Comparison of ENCODE assay signal across 8 cellular contexts in the genomic region with DNA sequence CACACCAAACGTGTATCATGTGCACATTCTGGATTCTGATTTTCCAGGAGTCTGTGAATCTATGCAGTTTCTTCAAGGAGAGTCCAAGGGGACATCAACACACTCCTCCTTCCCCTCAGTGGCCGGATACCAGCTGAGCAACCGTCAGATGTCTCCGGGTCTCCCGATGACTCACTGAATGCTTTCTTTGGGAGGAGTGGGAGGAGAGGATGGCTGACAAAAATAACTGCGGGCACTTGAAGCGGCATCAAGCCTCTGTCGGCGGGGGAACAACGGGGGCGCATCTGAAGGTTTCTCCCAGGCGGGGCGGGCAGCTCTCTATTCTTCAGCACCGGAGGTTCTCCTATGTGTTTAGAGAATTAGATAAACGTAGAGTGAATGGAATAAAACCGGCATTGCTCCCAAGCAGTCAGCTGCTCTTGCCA. TPM values are rescaled to one million over a fixed set of nuclear protein-coding genes. Genes with fewer than 3 reads are reported as not detected.
DNase-seq lines count a peak whose midpoint lies in the region; ATAC-seq and TF ChIP-seq lines count a peak whose summit lies in the region.

No MANE protein-coding gene starts in this region.

- peak; percentile 33 for DNase-seq in NCI-H2171 treated with DMSO at 0.1 percent for 48 hours (lab: John Stamatoyannopoulos, UW)
- no peak for DNase-seq in NCI-H2171 (lab: John Stamatoyannopoulos, UW)
- peak; percentile 53 for DNase-seq in left cardiac atrium
- DNase-seq in superior temporal gyrus (ENCODE audit: extremely low spot score), result peak; percentile 76
- DNase-seq in activated CD4-positive, CD25-positive, alpha-beta regulatory T cell (lab: John Stamatoyannopoulos, UW), result no peak
- DNase-seq in stimulated activated CD4-positive, alpha-beta T cell treated with anti-CD3 and anti-CD28 coated beads, Interleukin-12 subunit alpha, Interleukin-12 subunit beta, amount 100 ng/mL, for 4 hours, result no peak

- ATAC-seq in SK-N-SH treated with all-trans-retinoic acid at 6 μM for 48 hours (peak; percentile 89), left cardiac atrium (peak; percentile 72 to 91), GM21529 (IDR thresholded peaks at IDR 0.05; ENCODE audit: unreplicated experiment) (no peak)

- intact Hi-C loops in left cardiac atrium (cut with DNase I), result no loop called here

TF ChIP-seq in SK-N-SH treated with all-trans-retinoic acid at 6 μM for 48 hours, 23 proteins besides CTCF, POLR2A, EP300 and RAD21:
- TF ChIP-seq, protein P1, sequence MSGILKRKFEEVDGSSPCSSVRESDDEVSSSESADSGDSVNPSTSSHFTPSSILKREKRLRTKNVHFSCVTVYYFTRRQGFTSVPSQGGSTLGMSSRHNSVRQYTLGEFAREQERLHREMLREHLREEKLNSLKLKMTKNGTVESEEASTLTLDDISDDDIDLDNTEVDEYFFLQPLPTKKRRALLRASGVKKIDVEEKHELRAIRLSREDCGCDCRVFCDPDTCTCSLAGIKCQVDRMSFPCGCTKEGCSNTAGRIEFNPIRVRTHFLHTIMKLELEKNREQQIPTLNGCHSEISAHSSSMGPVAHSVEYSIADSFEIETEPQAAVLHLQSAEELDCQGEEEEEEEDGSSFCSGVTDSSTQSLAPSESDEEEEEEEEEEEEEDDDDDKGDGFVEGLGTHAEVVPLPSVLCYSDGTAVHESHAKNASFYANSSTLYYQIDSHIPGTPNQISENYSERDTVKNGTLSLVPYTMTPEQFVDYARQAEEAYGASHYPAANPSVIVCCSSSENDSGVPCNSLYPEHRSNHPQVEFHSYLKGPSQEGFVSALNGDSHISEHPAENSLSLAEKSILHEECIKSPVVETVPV (CRISPR knock-in tag; IDR thresholded peaks at IDR 0.05), result no peak
- no peak for TF ChIP-seq OSR1 (CRISPR knock-in tag; IDR thresholded peaks at IDR 0.05)
- TF ChIP-seq, protein P2, sequence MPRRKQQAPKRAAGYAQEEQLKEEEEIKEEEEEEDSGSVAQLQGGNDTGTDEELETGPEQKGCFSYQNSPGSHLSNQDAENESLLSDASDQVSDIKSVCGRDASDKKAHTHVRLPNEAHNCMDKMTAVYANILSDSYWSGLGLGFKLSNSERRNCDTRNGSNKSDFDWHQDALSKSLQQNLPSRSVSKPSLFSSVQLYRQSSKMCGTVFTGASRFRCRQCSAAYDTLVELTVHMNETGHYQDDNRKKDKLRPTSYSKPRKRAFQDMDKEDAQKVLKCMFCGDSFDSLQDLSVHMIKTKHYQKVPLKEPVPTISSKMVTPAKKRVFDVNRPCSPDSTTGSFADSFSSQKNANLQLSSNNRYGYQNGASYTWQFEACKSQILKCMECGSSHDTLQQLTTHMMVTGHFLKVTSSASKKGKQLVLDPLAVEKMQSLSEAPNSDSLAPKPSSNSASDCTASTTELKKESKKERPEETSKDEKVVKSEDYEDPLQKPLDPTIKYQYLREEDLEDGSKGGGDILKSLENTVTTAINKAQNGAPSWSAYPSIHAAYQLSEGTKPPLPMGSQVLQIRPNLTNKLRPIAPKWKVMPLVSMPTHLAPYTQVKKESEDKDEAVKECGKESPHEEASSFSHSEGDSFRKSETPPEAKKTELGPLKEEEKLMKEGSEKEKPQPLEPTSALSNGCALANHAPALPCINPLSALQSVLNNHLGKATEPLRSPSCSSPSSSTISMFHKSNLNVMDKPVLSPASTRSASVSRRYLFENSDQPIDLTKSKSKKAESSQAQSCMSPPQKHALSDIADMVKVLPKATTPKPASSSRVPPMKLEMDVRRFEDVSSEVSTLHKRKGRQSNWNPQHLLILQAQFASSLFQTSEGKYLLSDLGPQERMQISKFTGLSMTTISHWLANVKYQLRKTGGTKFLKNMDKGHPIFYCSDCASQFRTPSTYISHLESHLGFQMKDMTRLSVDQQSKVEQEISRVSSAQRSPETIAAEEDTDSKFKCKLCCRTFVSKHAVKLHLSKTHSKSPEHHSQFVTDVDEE (CRISPR knock-in tag; IDR thresholded peaks at IDR 0.05), result no peak
- TF ChIP-seq ARNTL (CRISPR knock-in tag; IDR thresholded peaks at IDR 0.05; ENCODE audit: borderline replicate concordance, low read depth), result no peak
- TF ChIP-seq GLIS3 (CRISPR knock-in tag; IDR thresholded peaks at IDR 0.05), result no peak
- no peak for TF ChIP-seq TOX (CRISPR knock-in tag; IDR thresholded peaks at IDR 0.05; ENCODE audit: borderline replicate concordance)
- TF ChIP-seq TCF4 (CRISPR knock-in tag; IDR thresholded peaks at IDR 0.05; ENCODE audit: borderline replicate concordance), result no peak
- TF ChIP-seq ZFP30 (CRISPR knock-in tag; IDR thresholded peaks at IDR 0.05), result no peak
- TF ChIP-seq, protein P3, sequence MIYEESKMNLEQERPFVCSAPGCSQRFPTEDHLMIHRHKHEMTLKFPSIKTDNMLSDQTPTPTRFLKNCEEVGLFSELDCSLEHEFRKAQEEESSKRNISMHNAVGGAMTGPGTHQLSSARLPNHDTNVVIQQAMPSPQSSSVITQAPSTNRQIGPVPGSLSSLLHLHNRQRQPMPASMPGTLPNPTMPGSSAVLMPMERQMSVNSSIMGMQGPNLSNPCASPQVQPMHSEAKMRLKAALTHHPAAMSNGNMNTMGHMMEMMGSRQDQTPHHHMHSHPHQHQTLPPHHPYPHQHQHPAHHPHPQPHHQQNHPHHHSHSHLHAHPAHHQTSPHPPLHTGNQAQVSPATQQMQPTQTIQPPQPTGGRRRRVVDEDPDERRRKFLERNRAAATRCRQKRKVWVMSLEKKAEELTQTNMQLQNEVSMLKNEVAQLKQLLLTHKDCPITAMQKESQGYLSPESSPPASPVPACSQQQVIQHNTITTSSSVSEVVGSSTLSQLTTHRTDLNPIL (CRISPR knock-in tag; IDR thresholded peaks at IDR 0.05; ENCODE audit: low read depth), result no peak
- TF ChIP-seq, protein P4, sequence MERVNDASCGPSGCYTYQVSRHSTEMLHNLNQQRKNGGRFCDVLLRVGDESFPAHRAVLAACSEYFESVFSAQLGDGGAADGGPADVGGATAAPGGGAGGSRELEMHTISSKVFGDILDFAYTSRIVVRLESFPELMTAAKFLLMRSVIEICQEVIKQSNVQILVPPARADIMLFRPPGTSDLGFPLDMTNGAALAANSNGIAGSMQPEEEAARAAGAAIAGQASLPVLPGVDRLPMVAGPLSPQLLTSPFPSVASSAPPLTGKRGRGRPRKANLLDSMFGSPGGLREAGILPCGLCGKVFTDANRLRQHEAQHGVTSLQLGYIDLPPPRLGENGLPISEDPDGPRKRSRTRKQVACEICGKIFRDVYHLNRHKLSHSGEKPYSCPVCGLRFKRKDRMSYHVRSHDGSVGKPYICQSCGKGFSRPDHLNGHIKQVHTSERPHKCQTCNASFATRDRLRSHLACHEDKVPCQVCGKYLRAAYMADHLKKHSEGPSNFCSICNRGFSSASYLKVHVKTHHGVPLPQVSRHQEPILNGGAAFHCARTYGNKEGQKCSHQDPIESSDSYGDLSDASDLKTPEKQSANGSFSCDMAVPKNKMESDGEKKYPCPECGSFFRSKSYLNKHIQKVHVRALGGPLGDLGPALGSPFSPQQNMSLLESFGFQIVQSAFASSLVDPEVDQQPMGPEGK (CRISPR knock-in tag; IDR thresholded peaks at IDR 0.05; ENCODE audit: borderline replicate concordance), result no peak
- no peak for TF ChIP-seq ISL1 (CRISPR knock-in tag; IDR thresholded peaks at IDR 0.05)
- TF ChIP-seq ZNF8 (CRISPR knock-in tag; IDR thresholded peaks at IDR 0.05), result no peak
- no peak for TF ChIP-seq ZNF70 (CRISPR knock-in tag; IDR thresholded peaks at IDR 0.05)
- no peak for TF ChIP-seq BACH2 (CRISPR knock-in tag; IDR thresholded peaks at IDR 0.05; ENCODE audit: borderline replicate concordance)
- TF ChIP-seq ESRRG (CRISPR knock-in tag; IDR thresholded peaks at IDR 0.05), result no peak
TF ChIP-seq in SK-N-SH treated with all-trans-retinoic acid at 6 μM for 48 hours: peak in this region for 0.

RNA-seq across cellular contexts. Expression of a gene that starts 24.6 kb away (rescaled TPM):
- total RNA-seq in left cardiac atrium, result under 1 TPM; 0.60 to 0.91 TPM

RNA-seq across cellular contexts. Expression of a gene that starts 52.4 kb away (rescaled TPM):
- total RNA-seq in left cardiac atrium, result 10 to 100 TPM in 1 of 2 donors, 1 to 10 TPM in 1; 6.7 to 12.0 TPM

Comparison
In these comparisons a context has a peak if more than half of its experiments do, and no peak if none do; other contexts are left out.
1. DNase-seq: peak in NCI-H2171 treated with DMSO at 0.1 percent for 48 hours (single experiment), left cardiac atrium (single experiment) and superior temporal gyrus (single experiment); none in NCI-H2171 (single experiment), activated CD4-positive, CD25-positive, alpha-beta regulatory T cell (0 of 4) and stimulated activated CD4-positive, alpha-beta T cell treated with anti-CD3 and anti-CD28 coated beads, Interleukin-12 subunit alpha, Interleukin-12 subunit beta, amount 100 ng/mL, for 4 hours (single experiment).